ENCODE assay signal across 8 cellular contexts in genomic region chr17:31388770-31389672, GRCh38. TPM values are rescaled to one million over a fixed set of nuclear protein-coding genes. Genes with fewer than 3 reads are reported as not detected.
DNase-seq lines count a peak whose midpoint lies in the region; ATAC-seq and TF ChIP-seq lines count a peak whose summit lies in the region.

No MANE protein-coding gene starts in this region.

- no peak overlapping the region for H3K27ac Mint-ChIP-seq in GM23338
- H3K27ac Mint-ChIP-seq in T-cell = no peak overlapping the region

- H3K4me3 Mint-ChIP-seq in GM23338 = peak overlapping the region; percentile 79; the same call in 1 of the 3 replicates
- no peak overlapping the region for H3K4me3 Mint-ChIP-seq in T-cell

- H2AFZ ChIP-seq in GM23338 = peak overlapping the region; percentile 83

- in situ Hi-C loops in brain microvascular endothelial cell (cut with HindIII; ENCODE audit: low pct_ligation_motif_present, low sequenced_read_pairs) = no loop called here

- H3K79me2 ChIP-seq in GM23338 (replicated peaks; ENCODE audit: insufficient read depth) = no peaks in the 10 kb centered on the region

- POLR2A ChIA-PET in T-cell (lab: Charles Lee) = interaction anchor here in 1 of 2 donors (0.6 kb wide), 1 partner anchor 196 kb away, joined by 4 read pairs; no protein-coding TSS in a partner anchor

- CTCF ChIA-PET in T-cell (lab: Charles Lee) = interaction anchor here (0.8 to 1.9 kb wide), 6 partner anchors 46 to 139 kb away, joined by 3 to 7 read pairs (median 4); no protein-coding TSS in a partner anchor

- no peaks in the 10 kb centered on the region for H3K9me3 ChIP-seq in BE2C

- DNase-seq in BE2C = peak; percentile 40
- peak; percentile 76 for DNase-seq in GM23338 (ENCODE audit: low spot score)
- peak in 22 of 34 experiments; percentile 10 to 50 (median 32) for DNase-seq in T-cell
- no peak for DNase-seq in brain microvascular endothelial cell
- DNase-seq in left colon = peak in 1 of 2 donors; percentile 16
- peak; percentile 9 for DNase-seq in stimulated activated naive CD4-positive, alpha-beta T cell treated with Interleukin-2 at 50 U/mL for 16 hours (lab: John Stamatoyannopoulos, UW)
- no peak for DNase-seq in LoVo (ENCODE audit: low spot score)
- DNase-seq in middle frontal gyrus (ENCODE audit: extremely low spot score, low spot score) = no peak

- H3K27ac ChIP-seq in GM23338 (ENCODE audit: low read depth) = no peak overlapping the region
- no peak overlapping the region for H3K27ac ChIP-seq in brain microvascular endothelial cell

- H3K4me1 ChIP-seq in BE2C (no peaks in the 10 kb centered on the region), GM23338 (ENCODE audit: insufficient read depth) (peaks cover 7% of the 10 kb centered on the region; the same call in 1 of the 2 replicates)

- H3K27me3 ChIP-seq in BE2C = no peaks in the 10 kb centered on the region
- peaks cover 32% of the 10 kb centered on the region for H3K27me3 ChIP-seq in GM23338 (ENCODE audit: insufficient read depth)
- H3K27me3 ChIP-seq in brain microvascular endothelial cell (replicated peaks) = peaks cover 18% of the 10 kb centered on the region

- H3K9me3 Mint-ChIP-seq in GM23338 (no peaks in the 10 kb centered on the region), T-cell (no peaks in the 10 kb centered on the region)

- TF ChIP-seq CTCF in BE2C (IDR thresholded peaks at IDR 0.05; ENCODE audit: low read depth, low read length) = peak; percentile 70
- peak; percentile 81 for TF ChIP-seq CTCF in GM23338 (conservative IDR thresholded peaks at IDR 0.05; ENCODE audit: low read depth in 2 of 2)
- peak; percentile 90 for TF ChIP-seq CTCF in brain microvascular endothelial cell (IDR thresholded peaks at IDR 0.05; ENCODE audit: low read depth, low read length, missing control alignments)

- intact Hi-C loops in left colon (cut with DNase I, micrococcal nuclease) = no loop called here

- no peaks in the 10 kb centered on the region for H3K9me2 ChIP-seq in GM23338 (ENCODE audit: insufficient read depth)

- H3K36me3 Mint-ChIP-seq in GM23338 (ENCODE audit: low read depth) = no peaks in the 10 kb centered on the region; the same call in 2 of the 3 replicates
- no peaks in the 10 kb centered on the region for H3K36me3 Mint-ChIP-seq in T-cell

- no peaks in the 10 kb centered on the region; the same call in 1 of the 2 replicates for H4K20me1 ChIP-seq in GM23338 (replicated peaks; ENCODE audit: insufficient read depth)

- H3F3A ChIP-seq in GM23338 (replicated peaks; ENCODE audit: low read depth) = peaks cover 9% of the 10 kb centered on the region; the same call in 1 of the 2 replicates

- peaks cover 13% of the 10 kb centered on the region for H3K4me1 Mint-ChIP-seq in GM23338
- H3K4me1 Mint-ChIP-seq in T-cell = peaks cover 11 to 14% (median 12%) of the 10 kb centered on the region in 3 donors

- no peak overlapping the region for H3K4me3 ChIP-seq in BE2C (ENCODE audit: low read depth, low read length)
- peak overlapping the region; percentile 42; the same call in 1 of the 2 replicates for H3K4me3 ChIP-seq in GM23338
- H3K4me3 ChIP-seq in brain microvascular endothelial cell (ENCODE audit: low read depth, low read length) = no peak overlapping the region

- H3K4me2 ChIP-seq in GM23338 = peak overlapping the region; percentile 74

- H3K36me3 ChIP-seq in BE2C (no peaks in the 10 kb centered on the region), GM23338 (ENCODE audit: insufficient read depth) (no peaks in the 10 kb centered on the region), brain microvascular endothelial cell (replicated peaks) (no peaks in the 10 kb centered on the region)

- H3K27me3 Mint-ChIP-seq in GM23338 (ENCODE audit: insufficient read depth, low read depth, poor library complexity) = peaks cover 32% of the 10 kb centered on the region
- peaks cover 25 to 37% of the 10 kb centered on the region in 2 donors for H3K27me3 Mint-ChIP-seq in T-cell

- ATAC-seq in GM23338 (peak; percentile 57), T-cell (replicated peaks in 1 of 4) (peak; percentile 42 to 52 (median 49)), left colon (peak; percentile 28)

TF ChIP-seq in GM23338, 12 proteins besides CTCF, POLR2A, EP300 and RAD21:
- no peak for TF ChIP-seq ZNF462 (CRISPR knock-in tag; IDR thresholded peaks at IDR 0.05)
- TF ChIP-seq POLR2AphosphoS5 (IDR thresholded peaks at IDR 0.05; ENCODE audit: low read depth) = no peak
- no peak for TF ChIP-seq NANOG (IDR thresholded peaks at IDR 0.05; ENCODE audit: borderline replicate concordance)
- TF ChIP-seq JUNB (IDR thresholded peaks at IDR 0.05; ENCODE audit: unreplicated experiment) = no peak
- TF ChIP-seq ZNF114 (CRISPR knock-in tag; IDR thresholded peaks at IDR 0.05) = no peak
- TF ChIP-seq ETS1 (IDR thresholded peaks at IDR 0.05) = no peak
- TF ChIP-seq EZH2phosphoT487 (IDR thresholded peaks at IDR 0.05; ENCODE audit: unreplicated experiment) = no peak
- no peak for TF ChIP-seq CREB1 (CRISPR knock-in tag; IDR thresholded peaks at IDR 0.05; ENCODE audit: low read depth)

RNA-seq across cellular contexts. Expression of gene RAB11FIP4, which starts 2.5 kb away (rescaled TPM):
- polyA plus RNA-seq in BE2C (2012; ENCODE audit: insufficient read depth, insufficient read length, low read depth) = 18.2 TPM
- 65.1 and 65.6 TPM in 2 replicates for total RNA-seq in GM23338 (2014; rRNA removed; shearing (Covaris generic))
- polyA plus RNA-seq in GM23338 (2016; fragmentation: Nextera tagmentation; extraction: Ambion mirVana) = 26.0 and 26.7 TPM in 2 replicates
- total RNA-seq in T-cell (10 to 100 TPM; 45.6 to 72.6 (median 50.1) TPM), left colon (10 to 100 TPM; 42.5 to 46.9 TPM)

Comparison
In these comparisons a context has a peak if more than half of its experiments do, and no peak if none do; other contexts are left out.
1. DNase-seq: peak in BE2C (single experiment), GM23338 (single experiment), T-cell (22 of 34) and stimulated activated naive CD4-positive, alpha-beta T cell treated with Interleukin-2 at 50 U/mL for 16 hours (single experiment); none in brain microvascular endothelial cell (single experiment), LoVo (single experiment) and middle frontal gyrus (single experiment).
2. Peak in every context shown above with its lines, with median percentiles within 50 percentile points of each other: CTCF ChIP-seq and ATAC-seq.